ENCODE assay signal across 8 cellular contexts in the genomic region with DNA sequence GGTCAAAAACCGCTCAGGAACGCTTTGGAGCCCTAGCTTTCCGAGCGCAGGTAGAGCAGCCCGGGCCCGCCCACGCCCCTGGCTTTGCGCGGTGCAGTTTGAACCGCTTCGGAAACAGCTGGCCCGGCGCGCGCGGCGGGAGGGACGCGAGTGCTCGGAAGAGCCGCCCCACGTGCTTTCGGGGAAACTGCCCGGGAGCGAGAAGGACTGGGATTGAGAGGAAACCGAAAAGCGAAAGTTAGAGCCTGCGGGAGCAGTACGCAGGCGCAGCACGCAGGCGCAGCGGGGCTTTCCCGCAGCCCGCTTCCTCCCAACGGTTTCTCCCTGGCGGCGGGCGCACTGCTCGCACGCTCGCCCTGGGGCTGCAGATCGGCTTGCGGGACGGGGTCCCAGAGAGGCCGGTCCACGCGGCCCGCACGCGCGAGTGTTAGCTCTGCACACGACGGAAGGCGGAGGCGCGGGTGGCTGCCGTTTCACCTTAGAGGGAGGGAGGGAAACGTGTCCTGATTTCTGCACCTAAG. TPM values are rescaled to one million over a fixed set of nuclear protein-coding genes. Genes with fewer than 3 reads are reported as not detected.
DNase-seq lines count a peak whose midpoint lies in the region; ATAC-seq lines count a peak whose summit lies in the region.

No MANE protein-coding gene starts in this region.

- H3K9me3 ChIP-seq in endocrine pancreas (ENCODE audit: control insufficient read depth, low read length): no peaks in the 10 kb centered on the region

- H3K36me3 ChIP-seq in endocrine pancreas (ENCODE audit: control insufficient read depth, insufficient read depth, low read length): no peaks in the 10 kb centered on the region

- DNase-seq in COR-L47 (lab: John Stamatoyannopoulos, UW) (peak; percentile 97), HS-5 (ENCODE audit: low read depth) (peak; percentile 88), NK-92 (lab: John Stamatoyannopoulos, UW; ENCODE audit: unreplicated experiment) (peak; percentile 54), mesenteric fat pad (ENCODE audit: low spot score) (peak; percentile 98)
- DNase-seq in activated CD8-positive, alpha-beta memory T cell treated with anti-CD3 and anti-CD28 coated beads for 4 hours (ENCODE audit: low read depth in 2 of 2): peak; percentile 85 to 89
- DNase-seq in stimulated activated CD8-positive, alpha-beta memory T cell treated with anti-CD3 and anti-CD28 coated beads, Interleukin-15, amount 100 ng/mL, for 1 hour (ENCODE audit: low read depth): peak; percentile 80

- H3K4me3 ChIP-seq in endocrine pancreas (ENCODE audit: control insufficient read depth, insufficient read depth, low read length): peak overlapping the region; percentile 73

- no peaks in the 10 kb centered on the region for H3K4me1 ChIP-seq in endocrine pancreas (ENCODE audit: control insufficient read depth, insufficient read depth, low read length)

- no peaks in the 10 kb centered on the region for H3K27me3 ChIP-seq in endocrine pancreas (ENCODE audit: control insufficient read depth, insufficient read depth, low read length)

- peak; percentile 68 for ATAC-seq in GM21360 (IDR thresholded peaks at IDR 0.05; ENCODE audit: unreplicated experiment)

- H3K9ac ChIP-seq in endocrine pancreas (ENCODE audit: control insufficient read depth, insufficient read depth, low read length): peak overlapping the region; percentile 70

RNA-seq across cellular contexts. Expression of a gene that starts 6.3 kb away (rescaled TPM):
- total RNA-seq in mesenteric fat pad: 186 TPM

Comparison
In these comparisons a context has a peak if more than half of its experiments do, and no peak if none do; other contexts are left out.
1. Peak in every context shown above with its lines: DNase-seq, ATAC-seq and H3K4me3 ChIP-seq.